18 cellular contexts compared by ENCODE assay signal in genomic region chr11:132683602-132684001, GRCh38.
A peak's percentile ranks its signal among the peaks of the same experiment; 100 is the strongest.
DNase-seq lines count a peak whose midpoint lies in the region; ATAC-seq, FAIRE-seq and TF ChIP-seq lines count a peak whose summit lies in the region.
"Had no signal": no experiment of that assay in that cellular context is flagged by ENCODE, and none has a peak within 500 bp of the region (broad histone marks: within the 10 kb centered on the region; RNA-seq: fewer than 3 reads in every experiment).

No MANE protein-coding gene starts in this region.

- TF ChIP-seq CTCF in HepG2 (CRISPR knock-in tag; IDR thresholded peaks at IDR 0.05): no peak
- no peak for TF ChIP-seq CTCF in osteocyte (IDR thresholded peaks at IDR 0.05)
- TF ChIP-seq CTCF in pancreas (IDR thresholded peaks at IDR 0.05): no peak

- POLR2A ChIA-PET in HepG2 (lab: Yijun Ruan, JAX): no interaction called here

- H3K4me1 ChIP-seq in adipocyte (ENCODE audit: control insufficient read depth, insufficient read depth, low read length): peaks cover 6% of the 10 kb centered on the region
- H3K4me1 ChIP-seq in HepG2 (ENCODE audit: insufficient read depth, low read length): no peaks in the 10 kb centered on the region
- no peaks in the 10 kb centered on the region for H3K4me1 ChIP-seq in pancreas
- H3K4me1 ChIP-seq: A549, Peyer's patch had no signal

- no peaks in the 10 kb centered on the region for H4K20me1 ChIP-seq in HepG2 (ENCODE audit: insufficient read depth, low read length)

- no peak overlapping the region for H3K27ac Mint-ChIP-seq in osteocyte (ENCODE audit: unreplicated experiment)
- H3K27ac Mint-ChIP-seq: CD4-positive, CD25-positive, alpha-beta regulatory T cell had no signal

- peaks cover 43% of the 10 kb centered on the region for H3K4me1 Mint-ChIP-seq in osteocyte (ENCODE audit: unreplicated experiment)
- H3K4me1 Mint-ChIP-seq: CD4-positive, CD25-positive, alpha-beta regulatory T cell had no signal

- TF ChIP-seq RAD21 in HepG2 (CRISPR knock-in tag; IDR thresholded peaks at IDR 0.05): no peak

- H3K27me3 Mint-ChIP-seq in osteocyte (ENCODE audit: unreplicated experiment): no peaks in the 10 kb centered on the region
- H3K27me3 Mint-ChIP-seq: CD4-positive, CD25-positive, alpha-beta regulatory T cell had no signal

- no peaks in the 10 kb centered on the region for H3K36me3 ChIP-seq in adipocyte (ENCODE audit: control insufficient read depth, insufficient read depth, low read length, severe bottlenecking)
- no peaks in the 10 kb centered on the region for H3K36me3 ChIP-seq in HepG2 (replicated peaks in 1 of 2; ENCODE audit: control insufficient read depth in 1 of 2, insufficient read depth in 2 of 2, low read length in 2 of 2)
- no peaks in the 10 kb centered on the region for H3K36me3 ChIP-seq in pancreas
- H3K36me3 ChIP-seq: Peyer's patch had no signal

- H3K4me3 Mint-ChIP-seq in osteocyte (ENCODE audit: unreplicated experiment): no peak overlapping the region
- H3K4me3 Mint-ChIP-seq: CD4-positive, CD25-positive, alpha-beta regulatory T cell had no signal

- H2AFZ ChIP-seq in HepG2 (ENCODE audit: low read length): no peak overlapping the region

- H3K27ac ChIP-seq in HepG2 (ENCODE audit: extremely low read length, insufficient read depth, low read length) (no peak overlapping the region), pancreas (no peak overlapping the region)
- H3K27ac ChIP-seq: A549, Peyer's patch had no signal

- DNase-seq in DMS53 (lab: John Stamatoyannopoulos, UW) (peak; percentile 62), HCEC 1CT (peak; percentile 5), adipocyte (ENCODE audit: low read depth) (peak; percentile 13), HepG2 (ENCODE audit: low spot score) (peak; percentile 2), osteocyte (ENCODE audit: extremely low spot score, unreplicated experiment) (no peak), pancreas (no peak), C1 segment of cervical spinal cord (lab: John Stamatoyannopoulos, UW) (no peak)
- no peak for DNase-seq in activated naive CD4-positive, alpha-beta T cell (lab: John Stamatoyannopoulos, UW)
- DNase-seq: CD4-positive, CD25-positive, alpha-beta regulatory T cell; DND-41; NCI-H1105; NCI-H187 treated with DMSO at 0.1 percent for 48 hours; NCI-H2171; NCI-H510A; Peyer's patch; SHP77 had no signal

- WGBS in HepG2 (ENCODE audit: low lambda C conversion rate): 41% methylated on average over 2 of the region's 2 CpGs
- 49 to 80% methylated on average over 2 of the region's 2 CpGs for WGBS in pancreas, 2 donors

- H3K9me3 Mint-ChIP-seq in osteocyte (ENCODE audit: unreplicated experiment): peaks cover 1% of the 10 kb centered on the region

- TF ChIP-seq EP300 in HepG2 (IDR thresholded peaks at IDR 0.05; ENCODE audit: low read depth in 2 of 2, low read length in 2 of 2): no peak
- TF ChIP-seq EP300 in HepG2 (CRISPR knock-in tag; IDR thresholded peaks at IDR 0.05; ENCODE audit: borderline replicate concordance): no peak

- H3K9me3 ChIP-seq in adipocyte (ENCODE audit: control insufficient read depth, low read length) (no peaks in the 10 kb centered on the region), HepG2 (ENCODE audit: low read length) (peaks cover 65% of the 10 kb centered on the region), pancreas (no peaks in the 10 kb centered on the region)
- H3K9me3 ChIP-seq: A549, Peyer's patch had no signal

- in situ Hi-C loops in HepG2 (cut with HindIII; ENCODE audit: extremely low pct_ligation_motif_present, low pct_unique_long_range_greater_than_20kb): no loop called here

- CTCF ChIA-PET in HepG2 (lab: Yijun Ruan, JAX; ENCODE audit: low intra/inter-chr PET ratio, low total read pairs): no interaction called here

- H3K36me3 Mint-ChIP-seq in osteocyte (ENCODE audit: unreplicated experiment): no peaks in the 10 kb centered on the region
- H3K36me3 Mint-ChIP-seq: CD4-positive, CD25-positive, alpha-beta regulatory T cell had no signal

- FAIRE-seq in HepG2 (lab: Jason Lieb, UNC): no peak
- no peak for FAIRE-seq in pancreas (lab: Jason Lieb, UNC)
- FAIRE-seq: A549, H54 had no signal

- H3K27me3 ChIP-seq in adipocyte (replicated peaks; ENCODE audit: control insufficient read depth, insufficient read depth, low read length) (no peaks in the 10 kb centered on the region), HepG2 (ENCODE audit: control insufficient read depth in 1 of 2, insufficient read depth in 2 of 2, low read length in 2 of 2) (no peaks in the 10 kb centered on the region), pancreas (no peaks in the 10 kb centered on the region)
- H3K27me3 ChIP-seq: Peyer's patch had no signal

- ATAC-seq in HepG2 (no peak; the same call in 2 of the 3 replicates), pancreas (no peak)
- ATAC-seq: A549 had no signal

- H3K9ac ChIP-seq in adipocyte (ENCODE audit: low read length) (no peak overlapping the region), HepG2 (ENCODE audit: insufficient read depth, low read depth, low read length) (no peak overlapping the region)

- H3K4me2 ChIP-seq in HepG2 (ENCODE audit: low read depth, low read length): no peak overlapping the region
- H3K4me2 ChIP-seq: A549 had no signal

- TF ChIP-seq POLR2A in HepG2 (IDR thresholded peaks at IDR 0.05; ENCODE audit: insufficient read depth in 1 of 2, low read depth in 2 of 2, low read length in 2 of 2): no peak

- intact Hi-C loops in HepG2 (cut with micrococcal nuclease; ENCODE audit: unreplicated experiment) (no loop called here), pancreas (cut with DNase I) (no loop called here)

- no peak overlapping the region for H3K4me3 ChIP-seq in adipocyte (ENCODE audit: low read length)
- no peak overlapping the region for H3K4me3 ChIP-seq in HepG2 (replicated peaks in 1 of 3; ENCODE audit: insufficient read depth in 1 of 3, low read depth in 2 of 3, low read length in 3 of 3)
- H3K4me3 ChIP-seq in pancreas: no peak overlapping the region
- H3K4me3 ChIP-seq: A549, Peyer's patch had no signal

- no TSS peak for BruUV-seq in HepG2 (replicated peaks; lab: Mats Ljungman, UMichigan)

- no peaks in the 10 kb centered on the region for H3K79me2 ChIP-seq in HepG2 (ENCODE audit: insufficient read depth, low read length)

TF ChIP-seq in HepG2, 621 proteins besides CTCF, POLR2A, EP300 and RAD21 (continues in another document):
- TF ChIP-seq MED1 (CRISPR knock-in tag; IDR thresholded peaks at IDR 0.05) (no peak), FOXA1 (IDR thresholded peaks at IDR 0.05) (no peak), FOXA1 (CRISPR knock-in tag; IDR thresholded peaks at IDR 0.05) (0 out of 2 replicates have a peak, but pooled peaks have one; percentile 6), ZNF317 (CRISPR knock-in tag; IDR thresholded peaks at IDR 0.05) (no peak), TFAP4 (IDR thresholded peaks at IDR 0.05; ENCODE audit: borderline replicate concordance, low read depth) (no peak), SP4 (CRISPR knock-in tag; IDR thresholded peaks at IDR 0.05) (no peak), ZFP37 (CRISPR knock-in tag; IDR thresholded peaks at IDR 0.05; ENCODE audit: borderline replicate concordance) (no peak), MAFK (conservative IDR thresholded peaks at IDR 0.05 in 1 of 2, IDR thresholded peaks at IDR 0.05 in 1 of 2; ENCODE audit: low read length in 2 of 2) (0 out of 4 replicates have a peak, but pooled peaks of 1 of the 2 experiments have one; percentile 32), ZNF414 (CRISPR knock-in tag; IDR thresholded peaks at IDR 0.05) (no peak), MNT (IDR thresholded peaks at IDR 0.05) (no peak), CBX5 (CRISPR knock-in tag; IDR thresholded peaks at IDR 0.05; ENCODE audit: borderline replicate concordance) (no peak), ZNF782 (CRISPR knock-in tag; IDR thresholded peaks at IDR 0.05; ENCODE audit: borderline replicate concordance) (no peak), KAT8 (CRISPR knock-in tag; IDR thresholded peaks at IDR 0.05) (no peak), FOXK2 (IDR thresholded peaks at IDR 0.05) (no peak), IRF9 (CRISPR knock-in tag; IDR thresholded peaks at IDR 0.05; ENCODE audit: borderline replicate concordance) (no peak), ZNF205 (CRISPR knock-in tag; IDR thresholded peaks at IDR 0.05) (no peak)

Comparison
In these comparisons a context has a peak if more than half of its experiments do, and no peak if none do; other contexts are left out.
1. DNase-seq: peak in DMS53 (single experiment), HCEC 1CT (single experiment), adipocyte (single experiment) and HepG2 (single experiment); none in activated naive CD4-positive, alpha-beta T cell (0 of 4), osteocyte (single experiment), pancreas (0 of 6) and C1 segment of cervical spinal cord (0 of 14).